In the genomic region with DNA sequence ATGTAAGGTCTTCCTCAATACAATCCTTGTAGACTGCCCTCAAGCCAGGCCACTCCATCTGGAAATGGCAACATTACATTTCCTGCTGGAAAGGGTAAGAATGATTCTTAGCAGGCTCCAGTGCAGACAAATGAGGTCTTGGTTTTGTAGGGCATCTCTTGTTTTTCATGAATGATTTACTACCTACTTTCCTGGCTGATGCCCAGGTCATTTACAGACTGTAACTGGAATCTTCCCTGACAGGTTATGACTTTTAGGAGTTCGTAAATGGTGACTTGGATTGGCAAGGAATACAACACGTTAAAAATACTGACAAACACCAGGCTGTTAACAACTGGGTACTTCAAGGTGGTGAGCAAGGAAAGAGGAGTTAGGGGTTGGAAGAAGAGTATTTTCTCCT, we compare ENCODE assay signal across 1 cellular context.
TF ChIP-seq lines count a peak whose summit lies in the region.

No MANE protein-coding gene starts in this region.

TF ChIP-seq in IMR-90, 13 proteins besides CTCF, POLR2A, EP300 and RAD21:
- TF ChIP-seq CHD1 (IDR thresholded peaks at IDR 0.05; ENCODE audit: low read depth, low read length) = no peak
- no peak for TF ChIP-seq RCOR1 (IDR thresholded peaks at IDR 0.05; ENCODE audit: insufficient replicate concordance, low read length)
- TF ChIP-seq, protein P1, sequence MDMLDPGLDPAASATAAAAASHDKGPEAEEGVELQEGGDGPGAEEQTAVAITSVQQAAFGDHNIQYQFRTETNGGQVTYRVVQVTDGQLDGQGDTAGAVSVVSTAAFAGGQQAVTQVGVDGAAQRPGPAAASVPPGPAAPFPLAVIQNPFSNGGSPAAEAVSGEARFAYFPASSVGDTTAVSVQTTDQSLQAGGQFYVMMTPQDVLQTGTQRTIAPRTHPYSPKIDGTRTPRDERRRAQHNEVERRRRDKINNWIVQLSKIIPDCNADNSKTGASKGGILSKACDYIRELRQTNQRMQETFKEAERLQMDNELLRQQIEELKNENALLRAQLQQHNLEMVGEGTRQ (IDR thresholded peaks at IDR 0.05; ENCODE audit: low read depth, low read length) = no peak
- TF ChIP-seq CEBPB (IDR thresholded peaks at IDR 0.05; ENCODE audit: low read depth, low read length) = no peak
- TF ChIP-seq BHLHE40 (IDR thresholded peaks at IDR 0.05; ENCODE audit: low read depth, low read length) = no peak
- TF ChIP-seq MAFK (IDR thresholded peaks at IDR 0.05; ENCODE audit: low read depth, low read length) = no peak
- TF ChIP-seq ELK1 (IDR thresholded peaks at IDR 0.05; ENCODE audit: borderline replicate concordance, low read depth, low read length) = no peak
- TF ChIP-seq FOS (IDR thresholded peaks at IDR 0.05; ENCODE audit: low read depth, low read length) = no peak
